Comparison of ENCODE assay signal across 8 cellular contexts in genomic region chr20:4740774-4741431, GRCh38. TPM values are rescaled to one million over a fixed set of nuclear protein-coding genes. Genes with fewer than 3 reads are reported as not detected.
A peak's percentile ranks its signal among the peaks of the same experiment; 100 is the strongest.
DNase-seq lines count a peak whose midpoint lies in the region; ATAC-seq and TF ChIP-seq lines count a peak whose summit lies in the region.

No MANE protein-coding gene starts in this region.

- no peaks in the 10 kb centered on the region for H3K9me3 ChIP-seq in NT2/D1 (ENCODE audit: insufficient read depth, low read length)
- H3K9me3 ChIP-seq in psoas muscle, result no peaks in the 10 kb centered on the region

- intact Hi-C loops in psoas muscle (cut with DNase I), result no loop called here

- WGBS in psoas muscle, 3 donors, result 32 to 38% (median 38%) methylated on average over 10 of the region's 10 CpGs

- DNase-seq in SKM-1 treated with dmso at 0.1 percent for 144 hours (lab: John Stamatoyannopoulos, UW; ENCODE audit: unreplicated experiment) (peak; percentile 11), SKM-1 (lab: John Stamatoyannopoulos, UW; ENCODE audit: unreplicated experiment) (no peak), NT2/D1 (ENCODE audit: low read depth, low spot score) (peak; percentile 74), fibroblast of gingiva (ENCODE audit: low read depth) (peak; percentile 22), psoas muscle (peak in 1 of 2 donors; percentile 31)
- DNase-seq in activated CD8-positive, alpha-beta memory T cell treated with anti-CD3 and anti-CD28 coated beads, Interleukin-2, amount 50 U/mL, for 48 hours, result peak; percentile 88

- H3K4me3 ChIP-seq in NT2/D1 (ENCODE audit: insufficient read length, low read depth), result no peak overlapping the region
- H3K4me3 ChIP-seq in psoas muscle, result no peak overlapping the region

- no peaks in the 10 kb centered on the region for H3K4me1 ChIP-seq in NT2/D1 (ENCODE audit: insufficient read depth, insufficient read length)
- H3K4me1 ChIP-seq in psoas muscle, result no peaks in the 10 kb centered on the region

- H3K36me3 ChIP-seq in NT2/D1 (ENCODE audit: insufficient read depth, insufficient read length, low read length), result no peaks in the 10 kb centered on the region
- H3K36me3 ChIP-seq in psoas muscle (ENCODE audit: insufficient read depth in 1 of 2, low read depth in 1 of 2), result no peaks in the 10 kb centered on the region

- peak; percentile 53 for TF ChIP-seq CTCF in psoas muscle (IDR thresholded peaks at IDR 0.05)

- no peak overlapping the region for H3K27ac ChIP-seq in psoas muscle

- ATAC-seq in psoas muscle, result no peak
- ATAC-seq in HG02870 (IDR thresholded peaks at IDR 0.05; ENCODE audit: unreplicated experiment), result no peak
- no peak for ATAC-seq in HG03457 (IDR thresholded peaks at IDR 0.05; ENCODE audit: unreplicated experiment)

- no peak overlapping the region for H3K9ac ChIP-seq in NT2/D1 (ENCODE audit: insufficient read length, low read depth)

- H3K27me3 ChIP-seq in NT2/D1 (ENCODE audit: insufficient read depth, insufficient read length), result no peaks in the 10 kb centered on the region
- no peaks in the 10 kb centered on the region for H3K27me3 ChIP-seq in psoas muscle (ENCODE audit: insufficient read depth in 3 of 3, low read length in 2 of 3)

RNA-seq across cellular contexts. Expression of gene PRND, which starts 19.2 kb away (rescaled TPM):
- total RNA-seq in psoas muscle, result not detected
- not detected for polyA plus RNA-seq in psoas muscle

RNA-seq across cellular contexts. Expression of gene PRNP, which starts 54.6 kb away (rescaled TPM):
- total RNA-seq in psoas muscle, result 100 to 1,000 TPM in 1 of 4 donors, 10 to 100 TPM in 3; 45.0 to 123 (median 49.6) TPM
- polyA plus RNA-seq in psoas muscle, result 10 to 100 TPM; 32.7 to 44.1 (median 35.0) TPM
